15 cellular contexts compared by ENCODE assay signal in genomic region chr6:74991573-74992332, GRCh38.
DNase-seq lines count a peak whose midpoint lies in the region; ATAC-seq, FAIRE-seq and TF ChIP-seq lines count a peak whose summit lies in the region.
"Had no signal": no experiment of that assay in that cellular context is flagged by ENCODE, and none has a peak within 500 bp of the region (broad histone marks: within the 10 kb centered on the region; RNA-seq: fewer than 3 reads in every experiment).

No MANE protein-coding gene starts in this region.

- no peak for DNase-seq in heart right ventricle
- DNase-seq in Right ventricle myocardium superior, result no peak
- DNase-seq in adipocyte (ENCODE audit: low read depth), result peak; percentile 65
- peak; percentile 13 for DNase-seq in fibroblast of villous mesenchyme (ENCODE audit: low read depth)
- DNase-seq in smooth muscle cell (lab: John Stamatoyannopoulos, UW; ENCODE audit: unreplicated experiment), result no peak
- no peak for DNase-seq in ascending aorta (ENCODE audit: low spot score in 2 of 2)
- no peak for DNase-seq in GM12891 (ENCODE audit: insufficient read length, low spot score)
- DNase-seq in activated T-cell treated with anti-CD3 and anti-CD28 coated beads, Interleukin-2, amount 50 U/mL, for 24 hours, result no peak
- DNase-seq: activated CD4-positive, alpha-beta T cell treated with anti-CD3 and anti-CD28 coated beads, Interleukin-2, amount 10 ng/mL, durations not matched to agents 7 days and 5 days; activated naive CD4-positive, alpha-beta T cell treated with anti-CD3 and anti-CD28 coated beads for 36 hours; DMS79 treated with DMSO at 0.1 percent for 48 hours; NCI-H1092 treated with DMSO at 0.1 percent for 48 hours; sigmoid colon; transverse colon had no signal

- 77% methylated on average over 3 of the region's 3 CpGs for WGBS in heart right ventricle, 2 donors
- 91% methylated on average over 3 of the region's 3 CpGs for WGBS in smooth muscle cell (ENCODE audit: low lambda C conversion rate)

- H3K4me3 ChIP-seq in heart right ventricle, result no peak overlapping the region
- H3K4me3 ChIP-seq in adipocyte (ENCODE audit: low read length), result no peak overlapping the region
- H3K4me3 ChIP-seq in fibroblast of villous mesenchyme (ENCODE audit: low read depth, low read length), result no peak overlapping the region
- H3K4me3 ChIP-seq in smooth muscle cell, result no peak overlapping the region
- no peak overlapping the region for H3K4me3 ChIP-seq in ascending aorta
- H3K4me3 ChIP-seq: A549, sigmoid colon, transverse colon had no signal

- TF ChIP-seq POLR2A in GM12891 (IDR thresholded peaks at IDR 0.05; ENCODE audit: low read depth, low read length), result no peak

- peaks cover 4% of the 10 kb centered on the region for H3K9me3 Mint-ChIP-seq in activated T-cell treated with anti-CD3 and anti-CD28 coated beads, Interleukin-2, amount 50 U/mL, for 24 hours
- H3K9me3 Mint-ChIP-seq: activated CD4-positive, alpha-beta T cell treated with anti-CD3 and anti-CD28 coated beads, Interleukin-2, amount 10 ng/mL, durations not matched to agents 7 days and 5 days had no signal

- no peaks in the 10 kb centered on the region for H4K20me1 ChIP-seq in smooth muscle cell (ENCODE audit: low read depth)

- H2AFZ ChIP-seq in smooth muscle cell (ENCODE audit: low read depth), result no peak overlapping the region

- no peaks in the 10 kb centered on the region for H3K36me3 Mint-ChIP-seq in activated T-cell treated with anti-CD3 and anti-CD28 coated beads, Interleukin-2, amount 50 U/mL, for 24 hours (ENCODE audit: low read depth)

- H3K27me3 ChIP-seq in heart right ventricle (no peaks in the 10 kb centered on the region), adipocyte (replicated peaks; ENCODE audit: control insufficient read depth, insufficient read depth, low read length) (no peaks in the 10 kb centered on the region), smooth muscle cell (ENCODE audit: low read depth) (no peaks in the 10 kb centered on the region), ascending aorta (no peaks in the 10 kb centered on the region)
- H3K27me3 ChIP-seq: sigmoid colon, transverse colon had no signal

- no peak for FAIRE-seq in GM12891 (lab: Jason Lieb, UNC)
- FAIRE-seq: A549 had no signal

- H3K27ac ChIP-seq in heart right ventricle (no peak overlapping the region), smooth muscle cell (ENCODE audit: low read depth) (no peak overlapping the region), ascending aorta (no peak overlapping the region)
- H3K27ac ChIP-seq: A549, sigmoid colon, transverse colon had no signal

- H3K36me3 ChIP-seq in heart right ventricle, result no peaks in the 10 kb centered on the region
- H3K36me3 ChIP-seq in adipocyte (ENCODE audit: control insufficient read depth, insufficient read depth, low read length, severe bottlenecking), result no peaks in the 10 kb centered on the region
- no peaks in the 10 kb centered on the region for H3K36me3 ChIP-seq in smooth muscle cell (ENCODE audit: low read depth)
- H3K36me3 ChIP-seq in ascending aorta, result no peaks in the 10 kb centered on the region
- H3K36me3 ChIP-seq: sigmoid colon, transverse colon had no signal

- intact Hi-C loops in heart right ventricle (cut with DNase I) (no loop called here), Right ventricle myocardium superior (cut with DNase I) (no loop called here), ascending aorta (cut with DNase I) (loop anchor here (10.0 kb wide), 1 partner anchor 577 kb away; no protein-coding TSS in a partner anchor)

- no peak overlapping the region for H3K9ac ChIP-seq in adipocyte (ENCODE audit: low read length)
- no peak overlapping the region for H3K9ac ChIP-seq in smooth muscle cell (ENCODE audit: low read depth)

- H3K79me2 ChIP-seq in smooth muscle cell (ENCODE audit: low read depth), result no peaks in the 10 kb centered on the region

- peak overlapping the region; percentile 2 for H3K4me2 ChIP-seq in smooth muscle cell
- H3K4me2 ChIP-seq: A549 had no signal

- no peaks in the 10 kb centered on the region for H3K27me3 Mint-ChIP-seq in activated T-cell treated with anti-CD3 and anti-CD28 coated beads, Interleukin-2, amount 50 U/mL, for 24 hours
- H3K27me3 Mint-ChIP-seq: activated CD4-positive, alpha-beta T cell treated with anti-CD3 and anti-CD28 coated beads, Interleukin-2, amount 10 ng/mL, durations not matched to agents 7 days and 5 days had no signal

- H3K4me1 ChIP-seq in heart right ventricle (no peaks in the 10 kb centered on the region), adipocyte (ENCODE audit: control insufficient read depth, insufficient read depth, low read length) (peaks cover 2% of the 10 kb centered on the region), smooth muscle cell (ENCODE audit: low read depth) (no peaks in the 10 kb centered on the region), ascending aorta (no peaks in the 10 kb centered on the region)
- H3K4me1 ChIP-seq: A549 had no signal

- TF ChIP-seq CTCF in heart right ventricle (IDR thresholded peaks at IDR 0.05) (peak in 5 of 9 donors; percentile 13 to 29 (median 21)), fibroblast of villous mesenchyme (IDR thresholded peaks at IDR 0.05; ENCODE audit: insufficient read depth, low read depth, low read length) (peak; percentile 26), smooth muscle cell (IDR thresholded peaks at IDR 0.05; ENCODE audit: borderline replicate concordance, insufficient read depth, poor library complexity, severe bottlenecking) (peak; percentile 8), ascending aorta (IDR thresholded peaks at IDR 0.05) (no peak)

- no peaks in the 10 kb centered on the region for H3F3A ChIP-seq in smooth muscle cell (ENCODE audit: low read depth)

- H3K4me1 Mint-ChIP-seq in activated T-cell treated with anti-CD3 and anti-CD28 coated beads, Interleukin-2, amount 50 U/mL, for 24 hours (ENCODE audit: low read depth), result no peaks in the 10 kb centered on the region
- H3K4me1 Mint-ChIP-seq: activated CD4-positive, alpha-beta T cell treated with anti-CD3 and anti-CD28 coated beads, Interleukin-2, amount 10 ng/mL, durations not matched to agents 7 days and 5 days had no signal

- ATAC-seq in heart right ventricle (peak in 1 of 8 donors; percentile 38), Right ventricle myocardium superior (ENCODE audit: poor library complexity) (no peak)
- ATAC-seq: A549 had no signal

- H3K4me3 Mint-ChIP-seq in activated T-cell treated with anti-CD3 and anti-CD28 coated beads, Interleukin-2, amount 50 U/mL, for 24 hours, result no peak overlapping the region
- H3K4me3 Mint-ChIP-seq: activated CD4-positive, alpha-beta T cell treated with anti-CD3 and anti-CD28 coated beads, Interleukin-2, amount 10 ng/mL, durations not matched to agents 7 days and 5 days; activated naive CD4-positive, alpha-beta T cell treated with anti-CD3 and anti-CD28 coated beads for 36 hours had no signal

- H3K9me3 ChIP-seq in heart right ventricle (peaks cover 0 to 8% (median 3%) of the 10 kb centered on the region in 11 donors), adipocyte (ENCODE audit: control insufficient read depth, low read length) (peaks cover 3% of the 10 kb centered on the region), smooth muscle cell (replicated peaks; ENCODE audit: low read depth) (no peaks in the 10 kb centered on the region), ascending aorta (peaks cover 0 to 4% of the 10 kb centered on the region in 2 donors)
- H3K9me3 ChIP-seq: A549 had no signal

- no peak overlapping the region for H3K27ac Mint-ChIP-seq in activated T-cell treated with anti-CD3 and anti-CD28 coated beads, Interleukin-2, amount 50 U/mL, for 24 hours
- H3K27ac Mint-ChIP-seq: activated CD4-positive, alpha-beta T cell treated with anti-CD3 and anti-CD28 coated beads, Interleukin-2, amount 10 ng/mL, durations not matched to agents 7 days and 5 days; activated naive CD4-positive, alpha-beta T cell treated with anti-CD3 and anti-CD28 coated beads for 36 hours had no signal

TF ChIP-seq in GM12891, 5 proteins besides CTCF, POLR2A, EP300 and RAD21:
- no peak for TF ChIP-seq TAF1 (IDR thresholded peaks at IDR 0.05; ENCODE audit: low read depth, low read length)
- no peak for TF ChIP-seq POLR2AphosphoS5 (IDR thresholded peaks at IDR 0.05; ENCODE audit: low read depth, low read length)
- no peak for TF ChIP-seq POU2F2 (IDR thresholded peaks at IDR 0.05; ENCODE audit: low read depth, low read length)
- TF ChIP-seq SPI1 (IDR thresholded peaks at IDR 0.05; ENCODE audit: low read depth, low read length), result no peak
- no peak for TF ChIP-seq PAX5 (IDR thresholded peaks at IDR 0.05; ENCODE audit: insufficient read depth, low read length, severe bottlenecking)

Comparison
In these comparisons a context has a peak if more than half of its experiments do, and no peak if none do; other contexts are left out.
1. DNase-seq: peak in adipocyte (single experiment) and fibroblast of villous mesenchyme (single experiment); none in heart right ventricle (0 of 2), Right ventricle myocardium superior (single experiment), smooth muscle cell (single experiment), ascending aorta (0 of 2), GM12891 (single experiment) and activated T-cell treated with anti-CD3 and anti-CD28 coated beads, Interleukin-2, amount 50 U/mL, for 24 hours (single experiment).
2. CTCF ChIP-seq: peak in heart right ventricle (5 of 9), fibroblast of villous mesenchyme (single experiment) and smooth muscle cell (single experiment); none in ascending aorta (0 of 3).